Comparison of ENCODE assay signal across 2 cellular contexts in the genomic region with DNA sequence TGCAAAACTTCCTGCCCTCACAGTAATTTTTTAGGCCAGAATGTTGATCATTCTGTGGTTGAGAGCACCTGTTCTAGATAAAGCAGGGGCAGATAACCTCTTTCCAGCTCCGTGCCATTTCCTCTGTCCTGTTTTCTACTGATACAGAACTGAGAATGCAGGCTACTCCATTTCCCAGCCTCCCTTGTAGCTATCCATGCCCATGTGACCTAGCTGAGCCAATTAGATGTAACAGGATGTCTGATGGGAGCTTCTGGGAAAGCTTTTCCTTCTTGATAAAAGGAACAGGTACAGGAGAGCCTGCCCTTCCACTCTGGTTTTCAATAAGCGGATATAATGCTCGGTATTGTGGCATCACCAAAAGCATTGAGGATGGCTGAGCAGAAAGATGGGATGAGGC.
TF ChIP-seq lines count a peak whose summit lies in the region.

No MANE protein-coding gene starts in this region.

TF ChIP-seq in IMR-90, 13 proteins besides CTCF, POLR2A, EP300 and RAD21 (continued from another document):
- TF ChIP-seq CHD1 (IDR thresholded peaks at IDR 0.05; ENCODE audit: low read depth, low read length) (no peak), RFX5 (IDR thresholded peaks at IDR 0.05; ENCODE audit: low read depth, low read length) (no peak), SMC3 (IDR thresholded peaks at IDR 0.05; ENCODE audit: low read depth, low read length) (no peak), BHLHE40 (IDR thresholded peaks at IDR 0.05; ENCODE audit: low read depth, low read length) (no peak)
- TF ChIP-seq, protein P1, sequence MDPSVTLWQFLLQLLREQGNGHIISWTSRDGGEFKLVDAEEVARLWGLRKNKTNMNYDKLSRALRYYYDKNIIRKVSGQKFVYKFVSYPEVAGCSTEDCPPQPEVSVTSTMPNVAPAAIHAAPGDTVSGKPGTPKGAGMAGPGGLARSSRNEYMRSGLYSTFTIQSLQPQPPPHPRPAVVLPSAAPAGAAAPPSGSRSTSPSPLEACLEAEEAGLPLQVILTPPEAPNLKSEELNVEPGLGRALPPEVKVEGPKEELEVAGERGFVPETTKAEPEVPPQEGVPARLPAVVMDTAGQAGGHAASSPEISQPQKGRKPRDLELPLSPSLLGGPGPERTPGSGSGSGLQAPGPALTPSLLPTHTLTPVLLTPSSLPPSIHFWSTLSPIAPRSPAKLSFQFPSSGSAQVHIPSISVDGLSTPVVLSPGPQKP (IDR thresholded peaks at IDR 0.05; ENCODE audit: borderline replicate concordance, low read depth, low read length) = no peak

TF ChIP-seq in SK-N-SH treated with all-trans-retinoic acid at 6 μM for 48 hours, 23 proteins besides CTCF, POLR2A, EP300 and RAD21 (continued from another document):
- TF ChIP-seq PPARA (CRISPR knock-in tag; IDR thresholded peaks at IDR 0.05; ENCODE audit: borderline replicate concordance) (no peak), BACH2 (CRISPR knock-in tag; IDR thresholded peaks at IDR 0.05; ENCODE audit: borderline replicate concordance) (no peak)
